9 cellular contexts compared by ENCODE assay signal in the genomic region with DNA sequence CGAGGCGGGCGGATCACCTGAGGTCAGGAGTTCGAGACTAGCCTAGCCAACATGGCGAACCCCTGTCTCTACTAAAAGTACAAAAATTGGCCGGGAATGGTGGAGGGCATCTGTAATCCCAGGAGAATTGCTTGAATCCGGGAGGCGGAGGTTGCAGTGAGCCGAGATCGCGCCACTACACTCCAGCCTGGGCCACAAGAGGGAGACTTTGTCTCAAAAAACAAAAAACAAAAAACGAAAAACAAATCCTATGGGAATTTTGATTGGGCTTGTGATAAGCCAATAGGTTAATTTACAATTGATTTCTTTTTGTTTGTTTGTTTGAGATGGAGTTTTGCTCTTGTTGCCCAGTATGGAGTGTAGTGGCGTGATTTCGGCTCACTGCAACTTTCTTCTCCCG. TPM values are rescaled to one million over a fixed set of nuclear protein-coding genes. Genes with fewer than 3 reads are reported as not detected.
DNase-seq lines count a peak whose midpoint lies in the region; ATAC-seq and TF ChIP-seq lines count a peak whose summit lies in the region.
"Had no signal": no experiment of that assay in that cellular context is flagged by ENCODE, and none has a peak within 500 bp of the region (broad histone marks: within the 10 kb centered on the region; RNA-seq: fewer than 3 reads in every experiment).

No MANE protein-coding gene starts in this region.

- CTCF ChIA-PET in PC-3 (lab: Charles Lee), result no interaction called here

- TF ChIP-seq CTCF in heart right ventricle (IDR thresholded peaks at IDR 0.05) (peak; percentile 8 to 60 (median 36)), right atrium auricular region (IDR thresholded peaks at IDR 0.05) (peak in 1 of 2 donors; percentile 44), PC-3 (conservative IDR thresholded peaks at IDR 0.05; ENCODE audit: low read depth, low read length) (peak; percentile 55), fibroblast of lung (conservative IDR thresholded peaks at IDR 0.05 in 1 of 2, IDR thresholded peaks at IDR 0.05 in 1 of 2; ENCODE audit: low read depth in 1 of 2, low read length in 2 of 2) (peak; percentile 34 to 47), thoracic aorta (IDR thresholded peaks at IDR 0.05) (peak; percentile 11)

- H3K4me2 ChIP-seq in PC-3 (ENCODE audit: low read length), result no peak overlapping the region
- H3K4me2 ChIP-seq in fibroblast of lung (ENCODE audit: extremely low read depth, insufficient read depth, low read length), result peak overlapping the region; percentile 68

- H3K4me1 ChIP-seq in heart right ventricle, result peaks cover 0 to 30% (median 5%) of the 10 kb centered on the region in 9 donors
- peaks cover 0 to 8% of the 10 kb centered on the region in 2 donors for H3K4me1 ChIP-seq in right atrium auricular region
- H3K4me1 ChIP-seq in PC-3 (ENCODE audit: insufficient read depth, low read length), result peaks cover 11% of the 10 kb centered on the region
- H3K4me1 ChIP-seq in fibroblast of lung (ENCODE audit: control insufficient read depth, extremely low read depth, insufficient read depth, low read length), result peaks cover 4% of the 10 kb centered on the region
- H3K4me1 ChIP-seq in thoracic aorta (ENCODE audit: control insufficient read depth in 1 of 2, low read depth in 2 of 2), result no peaks in the 10 kb centered on the region

- H3K4me3 ChIP-seq in heart right ventricle (peak overlapping the region in 2 of 10 donors; percentile 13 to 21), right atrium auricular region (no peak overlapping the region), PC-3 (ENCODE audit: low read length) (no peak overlapping the region), fibroblast of lung (replicated peaks in 1 of 4; ENCODE audit: control extremely low read depth in 1 of 4, insufficient read depth in 1 of 4, low read depth in 3 of 4, low read length in 4 of 4) (peak overlapping the region in 1 of 4 experiments; percentile 59), thoracic aorta (peak overlapping the region; percentile 37)

- POLR2A ChIA-PET in PC-3 (lab: Charles Lee; ENCODE audit: unreplicated experiment), result no interaction called here

- no peaks in the 10 kb centered on the region for H3F3A ChIP-seq in PC-3 (ENCODE audit: low read length, unreplicated experiment)

- DNase-seq in heart right ventricle, result no peak
- DNase-seq in right atrium auricular region (ENCODE audit: low spot score), result no peak
- DNase-seq in PC-3, result peak; percentile 41
- peak in 1 of 2 donors; percentile 26 for DNase-seq in fibroblast of lung (ENCODE audit: low read depth in 2 of 2)
- DNase-seq in thoracic aorta (ENCODE audit: low spot score), result no peak
- DNase-seq: NCI-H1930 had no signal

- intact Hi-C loops in heart right ventricle (cut with DNase I) (loop anchor here in 7 of 10 donors (1.0 to 10.0 kb wide), 9 partner anchors 55 to 1118 kb away; no protein-coding TSS in a partner anchor), PC-3 (cut with micrococcal nuclease) (loop anchor here (2.0 to 10.0 kb wide), 3 partner anchors 338 to 1115 kb away; no protein-coding TSS in a partner anchor)

- ATAC-seq in heart right ventricle (no peak), PC-3 (no peak), thoracic aorta (ENCODE audit: insufficient number of reproducible peaks, low FRiP score, low read depth) (no peak), GM19351 (IDR thresholded peaks at IDR 0.05; ENCODE audit: unreplicated experiment) (no peak), HG02973 (IDR thresholded peaks at IDR 0.05; ENCODE audit: unreplicated experiment) (no peak), HG02759 (IDR thresholded peaks at IDR 0.05; ENCODE audit: unreplicated experiment) (no peak)

- H3K79me2 ChIP-seq in PC-3 (ENCODE audit: low read length), result no peaks in the 10 kb centered on the region
- H3K79me2 ChIP-seq in fibroblast of lung (ENCODE audit: control insufficient read depth, insufficient read depth, low read length), result no peaks in the 10 kb centered on the region

- H3K27ac ChIP-seq in heart right ventricle (no peak overlapping the region), right atrium auricular region (no peak overlapping the region), PC-3 (ENCODE audit: low read length) (no peak overlapping the region), fibroblast of lung (ENCODE audit: insufficient read depth, low read length) (no peak overlapping the region), thoracic aorta (no peak overlapping the region)

- peaks cover 3% of the 10 kb centered on the region; the same call in 1 of the 2 replicates for H4K20me1 ChIP-seq in PC-3 (ENCODE audit: low read length)
- no peaks in the 10 kb centered on the region for H4K20me1 ChIP-seq in fibroblast of lung (ENCODE audit: control insufficient read depth, extremely low read depth, insufficient read depth, low read length)

- H3K9ac ChIP-seq in PC-3 (ENCODE audit: low read length) (no peak overlapping the region), fibroblast of lung (ENCODE audit: insufficient read depth, low read length) (no peak overlapping the region)

- H3K9me3 ChIP-seq in heart right ventricle (no peaks in the 10 kb centered on the region), right atrium auricular region (no peaks in the 10 kb centered on the region), PC-3 (ENCODE audit: low read length) (no peaks in the 10 kb centered on the region), fibroblast of lung (ENCODE audit: control insufficient read depth, insufficient read depth, low read depth, low read length) (no peaks in the 10 kb centered on the region), thoracic aorta (no peaks in the 10 kb centered on the region)

- no peaks in the 10 kb centered on the region for H3K36me3 ChIP-seq in heart right ventricle
- no peaks in the 10 kb centered on the region for H3K36me3 ChIP-seq in right atrium auricular region
- H3K36me3 ChIP-seq in PC-3 (ENCODE audit: low read depth, low read length), result no peaks in the 10 kb centered on the region
- H3K36me3 ChIP-seq in fibroblast of lung (ENCODE audit: control insufficient read depth, insufficient read depth, low read length), result no peaks in the 10 kb centered on the region
- H3K36me3 ChIP-seq in thoracic aorta, result no peaks in the 10 kb centered on the region

- H3K27me3 ChIP-seq in heart right ventricle, result peaks cover 0 to 6% (median 0%) of the 10 kb centered on the region in 7 donors
- no peaks in the 10 kb centered on the region for H3K27me3 ChIP-seq in right atrium auricular region
- no peaks in the 10 kb centered on the region for H3K27me3 ChIP-seq in PC-3 (ENCODE audit: low read length)
- H3K27me3 ChIP-seq in fibroblast of lung (ENCODE audit: control insufficient read depth, insufficient read depth, low read length), result no peaks in the 10 kb centered on the region
- no peaks in the 10 kb centered on the region for H3K27me3 ChIP-seq in thoracic aorta (replicated peaks; ENCODE audit: insufficient read depth)

- no TSS peak for BruUV-seq in PC-3 (replicated peaks; lab: Mats Ljungman, UMichigan)

- H2AFZ ChIP-seq in PC-3 (ENCODE audit: low read length), result no peak overlapping the region
- H2AFZ ChIP-seq in fibroblast of lung (ENCODE audit: low read length), result no peak overlapping the region

- 34 to 67% methylated on average over 15 of the region's 15 CpGs for WGBS in heart right ventricle, 2 donors

- H3K9me2 ChIP-seq in PC-3 (replicated peaks; ENCODE audit: low read length), result no peaks in the 10 kb centered on the region

RNA-seq across cellular contexts. Expression of gene TOGARAM2, which starts 24.2 kb away (rescaled TPM):
- total RNA-seq in heart right ventricle (10 to 100 TPM in 8 of 10 donors, 1 to 10 TPM in 2; 1.4 to 56.7 (median 14.6) TPM), right atrium auricular region (1 to 10 TPM; 2.0 to 6.6 TPM), PC-3 (2014; rRNA removed) (not detected in 2 replicates), fibroblast of lung (0.26 and 0.33 TPM in 2 replicates), thoracic aorta (1 to 10 TPM in 1 of 2 donors, under 1 TPM in 1; 0.49 to 2.4 TPM)
- polyA plus RNA-seq in heart right ventricle (10 to 100 TPM in 1 of 2 donors, 1 to 10 TPM in 1; 6.0 to 68.3 TPM), fibroblast of lung (0.09 and 0.15 TPM in 2 replicates)
- polyA plus RNA-seq in fibroblast of lung (2012), result 0.02 and 0.15 TPM in 2 replicates
- polyA minus RNA-seq in fibroblast of lung (ENCODE audit: low replicate concordance), result not detected in 2 replicates
